Comparison of ENCODE assay signal across 21 cellular contexts in genomic region chr16:50573279-50573678, GRCh38.
"Had no signal": no experiment of that assay in that cellular context is flagged by ENCODE, and none has a peak within 500 bp of the region (broad histone marks: within the 10 kb centered on the region; RNA-seq: fewer than 3 reads in every experiment).

No MANE protein-coding gene starts in this region.

- H3K4me3 ChIP-seq: adrenal gland, lung, spleen had no signal

- ATAC-seq: activated naive CD4-positive, alpha-beta T cell treated with anti-CD3 and anti-CD28 coated beads, Interleukin-2, amount 50 U/mL, for 72 hours; activated T-helper 17 cell treated with anti-CD3 and anti-CD28 coated beads, Interleukin-2, amount 50 U/mL, for 72 hours; esophagus mucosa; left colon; naive thymus-derived CD4-positive, alpha-beta T cell; WTC11 had no signal

- H3K27ac Mint-ChIP-seq: activated naive CD4-positive, alpha-beta T cell treated with anti-CD3 and anti-CD28 coated beads, Interleukin-2, amount 50 U/mL, for 72 hours; activated T-cell treated with anti-CD3 and anti-CD28 coated beads, Interleukin-2, amount 50 U/mL, for 24 hours; activated T-helper 17 cell treated with anti-CD3 and anti-CD28 coated beads, Interleukin-2, amount 50 U/mL, for 72 hours; progenitor cell of endocrine pancreas; T-helper 1 cell treated with Interleukin-12 subunit alpha and Interleukin-12 subunit beta and Interleukin-4 antibody, amounts not matched to agents 30 μg/mL and 1 μg/mL, for 36 hours; WTC11 had no signal

- H3K4me3 Mint-ChIP-seq: activated T-cell treated with anti-CD3 and anti-CD28 coated beads, Interleukin-2, amount 50 U/mL, for 24 hours; activated T-helper 17 cell treated with anti-CD3 and anti-CD28 coated beads, Interleukin-2, amount 50 U/mL, for 72 hours; T-helper 1 cell treated with Interleukin-12 subunit alpha and Interleukin-12 subunit beta and Interleukin-4 antibody, amounts not matched to agents 30 μg/mL and 1 μg/mL, for 36 hours; WTC11 had no signal

- H3K36me3 ChIP-seq: adrenal gland, spleen had no signal

- H3K27me3 ChIP-seq: adrenal gland, spleen had no signal

- H3K9me3 Mint-ChIP-seq: activated naive CD4-positive, alpha-beta T cell treated with anti-CD3 and anti-CD28 coated beads, Interleukin-2, amount 50 U/mL, for 72 hours; activated T-cell treated with anti-CD3 and anti-CD28 coated beads, Interleukin-2, amount 50 U/mL, for 24 hours; activated T-helper 17 cell treated with anti-CD3 and anti-CD28 coated beads, Interleukin-2, amount 50 U/mL, for 72 hours; naive thymus-derived CD4-positive, alpha-beta T cell; T-helper 1 cell treated with Interleukin-12 subunit alpha and Interleukin-12 subunit beta and Interleukin-4 antibody, amounts not matched to agents 30 μg/mL and 1 μg/mL, for 36 hours; WTC11 had no signal

- H3K36me3 Mint-ChIP-seq: activated naive CD4-positive, alpha-beta T cell treated with anti-CD3 and anti-CD28 coated beads, Interleukin-2, amount 50 U/mL, for 72 hours; WTC11 had no signal

- H3K9me3 ChIP-seq: adrenal gland, spleen had no signal

- DNase-seq: activated CD4-positive, alpha-beta T cell treated with anti-CD3 and anti-CD28 coated beads, Interleukin-2, amount 50 U/mL, for 4 hours; activated CD8-positive, alpha-beta memory T cell treated with anti-CD3 and anti-CD28 coated beads for 24 hours; activated CD8-positive, alpha-beta memory T cell treated with anti-CD3 and anti-CD28 coated beads, Interleukin-2, amount 50 U/mL, for 4 hours; activated T-cell treated with anti-CD3 and anti-CD28 coated beads, Interleukin-2, amount 50 U/mL, for 24 hours; adrenal gland; central memory CD4-positive, alpha-beta T cell; effector memory CD4-positive, alpha-beta T cell; left colon; naive thymus-derived CD4-positive, alpha-beta T cell; retina; spleen; stimulated activated CD4-positive, alpha-beta T cell treated with anti-CD3 and anti-CD28 coated beads, Interleukin-4, amount 100 ng/mL, for 1 hour; stimulated activated naive CD4-positive, alpha-beta T cell treated with Interleukin-2 at 50 U/mL for 16 hours; T1000 had no signal

- H3K4me1 Mint-ChIP-seq: activated T-helper 17 cell treated with anti-CD3 and anti-CD28 coated beads, Interleukin-2, amount 50 U/mL, for 72 hours had no signal

- H3K27me3 Mint-ChIP-seq: activated T-cell treated with anti-CD3 and anti-CD28 coated beads, Interleukin-2, amount 50 U/mL, for 24 hours; activated T-helper 17 cell treated with anti-CD3 and anti-CD28 coated beads, Interleukin-2, amount 50 U/mL, for 72 hours; naive thymus-derived CD4-positive, alpha-beta T cell; progenitor cell of endocrine pancreas had no signal
